In the genomic region with DNA sequence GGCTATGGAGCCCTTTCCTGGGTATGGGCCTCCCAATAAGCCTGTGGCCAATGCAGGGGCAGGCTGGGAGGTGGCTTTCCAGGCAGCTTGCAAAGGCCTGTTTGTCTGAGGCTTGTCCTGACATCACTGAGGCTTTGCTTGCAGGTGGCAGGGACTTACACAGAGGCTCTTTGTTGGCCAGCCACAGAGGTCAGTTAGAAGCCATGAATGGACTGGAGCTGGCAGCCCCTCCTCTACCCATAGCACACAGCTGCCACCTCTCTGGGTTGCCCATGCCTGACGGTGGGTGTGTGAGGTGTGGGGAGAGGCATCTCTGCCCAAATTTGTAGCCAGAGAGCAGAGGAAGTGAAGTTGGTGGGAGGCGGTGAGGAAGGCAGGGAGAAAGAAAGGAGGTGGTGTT, we compare ENCODE assay signal across 14 cellular contexts. TPM values are rescaled to one million over a fixed set of nuclear protein-coding genes. Genes with fewer than 3 reads are reported as not detected.
DNase-seq lines count a peak whose midpoint lies in the region; ATAC-seq and TF ChIP-seq lines count a peak whose summit lies in the region.
"Had no signal": no experiment of that assay in that cellular context is flagged by ENCODE, and none has a peak within 500 bp of the region (broad histone marks: within the 10 kb centered on the region; RNA-seq: fewer than 3 reads in every experiment).

No MANE protein-coding gene starts in this region.

- no peak overlapping the region for H4K91ac ChIP-seq in H9 (ENCODE audit: insufficient read length, low read depth, low read length)

- no peak overlapping the region for H2AFZ ChIP-seq in H9 (ENCODE audit: low read length)

- no peaks in the 10 kb centered on the region for H3K9me3 ChIP-seq in H9 (ENCODE audit: control insufficient read depth, low read depth, low read length)

- H2BK5ac ChIP-seq in H9 (ENCODE audit: insufficient read length, low read length) = no peak overlapping the region

- peak overlapping the region; percentile 31 for H3K27ac ChIP-seq in 22Rv1
- no peak overlapping the region for H3K27ac ChIP-seq in H9 (ENCODE audit: insufficient read length, low read depth, low read length)
- H3K27ac ChIP-seq: epithelial cell of prostate had no signal

- DNase-seq in H9 (no peak), activated B cell treated with CpG ODN at 0.5 μM for 24 hours (no peak), memory B cell (ENCODE audit: low spot score in 2 of 2) (no peak), DMS53 treated with DMSO at 0.1 percent for 48 hours (lab: John Stamatoyannopoulos, UW; ENCODE audit: unreplicated experiment) (no peak), foreskin fibroblast (no peak), foreskin melanocyte (no peak), NCI-H2227 treated with DMSO at 0.1 percent for 48 hours (lab: John Stamatoyannopoulos, UW) (no peak)
- DNase-seq: activated CD8-positive, alpha-beta memory T cell treated with anti-CD3 and anti-CD28 coated beads, Interleukin-2, amount 10 ng/mL, durations not matched to agents 7 days and 5 days; amniotic stem cell; H7; T-helper 2 cell had no signal

- no peaks in the 10 kb centered on the region for H3K79me1 ChIP-seq in H9 (ENCODE audit: insufficient read depth, low read depth, low read length, poor library complexity, severe bottlenecking)

- H2BK12ac ChIP-seq in H9 (ENCODE audit: insufficient read length, low read depth, low read length) = no peak overlapping the region

- H3K79me2 ChIP-seq in H9 (ENCODE audit: insufficient read depth, low read length) = no peaks in the 10 kb centered on the region; the same call in 1 of the 2 replicates

- H2BK20ac ChIP-seq in H9 (ENCODE audit: low read depth, low read length, poor library complexity, severe bottlenecking) = no peak overlapping the region

- POLR2A ChIA-PET in activated B cell treated with CpG ODN at 0.5 μM for 24 hours (lab: Charles Lee) = interaction anchor here (1.0 to 3.9 kb wide), 2 partner anchors 14 to 16 kb away, joined by 4 to 21 read pairs; no protein-coding TSS in a partner anchor

- H3K9me3 Mint-ChIP-seq in H9 (no peaks in the 10 kb centered on the region), activated B cell treated with CpG ODN at 0.5 μM for 24 hours (no peaks in the 10 kb centered on the region), memory B cell (no peaks in the 10 kb centered on the region)

- no peak overlapping the region for H2BK120ac ChIP-seq in H9 (ENCODE audit: low read depth, low read length, poor library complexity, severe bottlenecking)

- peaks cover 8% of the 10 kb centered on the region in 2 experiments for H3K4me1 Mint-ChIP-seq in H9
- peaks cover 94% of the 10 kb centered on the region for H3K4me1 Mint-ChIP-seq in activated B cell treated with CpG ODN at 0.5 μM for 24 hours
- H3K4me1 Mint-ChIP-seq in memory B cell = peaks cover 49% of the 10 kb centered on the region

- no peaks in the 10 kb centered on the region for H3K27me3 ChIP-seq in H9 (ENCODE audit: insufficient read depth, low read length)

- H3T11ph ChIP-seq in H9 (ENCODE audit: low read length) = no peak overlapping the region

- no peaks in the 10 kb centered on the region for H3K4me1 ChIP-seq in H9 (ENCODE audit: insufficient read depth, low read length)

- no peak overlapping the region for H4K5ac ChIP-seq in H9 (ENCODE audit: insufficient read length, low read depth, low read length)

- peak; percentile 66 for ATAC-seq in activated B cell treated with CpG ODN at 0.5 μM for 24 hours (ENCODE audit: low read depth)
- peak; percentile 30 for ATAC-seq in memory B cell (ENCODE audit: low read depth)
- ATAC-seq: activated CD8-positive, alpha-beta memory T cell treated with anti-CD3 and anti-CD28 coated beads, Interleukin-2, amount 10 ng/mL, durations not matched to agents 7 days and 5 days had no signal

- H3K4me2 ChIP-seq in H9 (ENCODE audit: insufficient read depth, insufficient read length, low read length) = no peak overlapping the region
- H3K4me2 ChIP-seq: smooth muscle cell had no signal

- H3K27me3 Mint-ChIP-seq in H9 (ENCODE audit: low read depth) (no peaks in the 10 kb centered on the region), activated B cell treated with CpG ODN at 0.5 μM for 24 hours (no peaks in the 10 kb centered on the region), memory B cell (no peaks in the 10 kb centered on the region)
- H3K27me3 Mint-ChIP-seq: activated CD8-positive, alpha-beta memory T cell treated with anti-CD3 and anti-CD28 coated beads, Interleukin-2, amount 10 ng/mL, durations not matched to agents 7 days and 5 days had no signal

- intact Hi-C loops in activated B cell treated with CpG ODN at 0.5 μM for 24 hours (cut with micrococcal nuclease) = loop anchor here (1.0 to 5.0 kb wide), 3 partner anchors 15 to 44 kb away; no protein-coding TSS in a partner anchor

- H3K4me3 Mint-ChIP-seq in H9 (no peak overlapping the region), activated B cell treated with CpG ODN at 0.5 μM for 24 hours (peak overlapping the region; percentile 70), memory B cell (peak overlapping the region; percentile 48)
- H3K4me3 Mint-ChIP-seq: activated CD8-positive, alpha-beta memory T cell treated with anti-CD3 and anti-CD28 coated beads, Interleukin-2, amount 10 ng/mL, durations not matched to agents 7 days and 5 days had no signal

- H3K27ac Mint-ChIP-seq in H9 (peak overlapping the region; percentile 60 to 92 (median 83); a peak in 4 of 7 replicates), activated B cell treated with CpG ODN at 0.5 μM for 24 hours (peak overlapping the region; percentile 87), memory B cell (no peak overlapping the region)
- H3K27ac Mint-ChIP-seq: activated CD8-positive, alpha-beta memory T cell treated with anti-CD3 and anti-CD28 coated beads, Interleukin-2, amount 10 ng/mL, durations not matched to agents 7 days and 5 days had no signal

- no peak overlapping the region; the same call in 1 of the 2 replicates for H3K4ac ChIP-seq in H9 (ENCODE audit: low read depth, low read length)

- no peaks in the 10 kb centered on the region for H4K20me1 ChIP-seq in H9 (ENCODE audit: control insufficient read depth, insufficient read depth, insufficient read length)

- no peak overlapping the region for H3K56ac ChIP-seq in H9 (ENCODE audit: insufficient read length, low read depth, low read length)

- no peak overlapping the region for H3K14ac ChIP-seq in H9 (ENCODE audit: insufficient read depth, low read length)

- no peak overlapping the region for H3K18ac ChIP-seq in H9 (ENCODE audit: insufficient read length, low read depth, low read length)

- TF ChIP-seq CTCF in 22Rv1 (IDR thresholded peaks at IDR 0.05) (no peak), H9 (conservative IDR thresholded peaks at IDR 0.05) (no peak), activated B cell treated with CpG ODN at 0.5 μM for 24 hours (IDR thresholded peaks at IDR 0.05) (no peak), foreskin fibroblast (IDR thresholded peaks at IDR 0.05; ENCODE audit: low read depth, low read length) (no peak)

- H3K36me3 Mint-ChIP-seq in H9 (ENCODE audit: insufficient read depth in 1 of 3, low read depth in 3 of 3) (peaks cover 0 to 3% (median 0%) of the 10 kb centered on the region in 3 experiments; a peak in 2 of 7 replicates), activated B cell treated with CpG ODN at 0.5 μM for 24 hours (ENCODE audit: low read depth) (peaks cover 43% of the 10 kb centered on the region), memory B cell (peaks cover 11% of the 10 kb centered on the region)

- no CpG with 5 or more reads among the region's 2 CpGs for WGBS in H9 (ENCODE audit: extremely low coverage, insufficient read length, low lambda C conversion rate)

- no peak overlapping the region for H2BK15ac ChIP-seq in H9 (ENCODE audit: low read depth, low read length)

- no peak overlapping the region for H3K23ac ChIP-seq in H9 (ENCODE audit: insufficient read length, low read depth, low read length)

- H3K4me3 ChIP-seq in foreskin fibroblast (ENCODE audit: low read depth in 1 of 2, low read length in 2 of 2) = no peak overlapping the region
- H3K4me3 ChIP-seq: smooth muscle cell had no signal

- no peak overlapping the region for H4K8ac ChIP-seq in H9 (replicated peaks; ENCODE audit: insufficient read length, low read depth, low read length)

- no peak overlapping the region for H3K9ac ChIP-seq in H9 (ENCODE audit: extremely low read depth, insufficient read length, low read length)

- no peaks in the 10 kb centered on the region for H3K23me2 ChIP-seq in H9 (ENCODE audit: insufficient read length, low read depth, low read length, poor library complexity, severe bottlenecking)

- no peak overlapping the region for H2AK5ac ChIP-seq in H9 (ENCODE audit: insufficient read length, low read length)

- CTCF ChIA-PET in activated B cell treated with CpG ODN at 0.5 μM for 24 hours (lab: Charles Lee) = interaction anchor here (1.0 to 1.1 kb wide), 2 partner anchors 8 to 49 kb away, joined by 3 read pairs; no protein-coding TSS in a partner anchor

RNA-seq across cellular contexts. Expression of a gene that starts 17.1 kb away (rescaled TPM):
- 34.6 and 34.8 TPM in 2 replicates for total RNA-seq in H9 (2021)
- total RNA-seq in activated B cell treated with CpG ODN at 0.5 μM for 24 hours = 62.8 and 82.0 TPM in 2 replicates

Comparison
In these comparisons a context has a peak if more than half of its experiments do, and no peak if none do; other contexts are left out.
1. H3K4me3 Mint-ChIP-seq: peak in activated B cell treated with CpG ODN at 0.5 μM for 24 hours (single experiment) and memory B cell (single experiment); none in H9 (0 of 2).